ENCODE assay signal across 15 cellular contexts in the genomic region with DNA sequence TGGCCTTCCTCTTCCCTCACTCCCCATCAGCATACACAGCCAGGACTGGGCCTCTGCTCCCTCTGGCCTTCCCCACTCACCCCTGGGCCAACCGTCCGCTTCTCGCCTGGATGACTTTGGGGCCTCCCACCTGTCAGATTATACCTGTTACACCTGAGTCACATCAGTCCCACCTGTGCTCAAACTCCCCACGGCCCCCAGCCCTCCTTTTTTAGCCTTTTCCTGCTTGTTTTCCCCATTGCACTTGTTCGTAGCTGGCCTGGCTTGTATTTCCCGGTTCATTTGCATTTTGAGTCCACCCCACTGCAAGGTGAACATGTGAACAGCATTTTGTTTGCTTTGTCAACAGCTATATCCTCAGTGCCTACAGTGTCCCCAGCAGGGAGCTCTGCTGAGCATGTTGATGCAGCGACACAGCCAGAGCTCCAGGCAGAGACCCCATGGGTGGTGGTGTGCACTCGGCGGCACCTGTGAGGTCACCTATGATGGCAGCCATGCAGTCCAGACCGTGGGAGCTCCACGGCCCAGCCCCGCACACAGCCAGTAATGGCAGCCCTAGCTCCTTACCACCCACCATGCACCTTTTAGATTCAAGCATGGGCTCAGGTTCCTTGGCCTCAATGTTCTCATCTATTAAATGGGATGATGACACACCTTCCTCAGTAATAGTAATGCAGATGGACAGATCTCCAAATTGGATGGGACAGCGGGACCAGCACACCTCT.
DNase-seq lines count a peak whose midpoint lies in the region; ATAC-seq and TF ChIP-seq lines count a peak whose summit lies in the region.
"Had no signal": no experiment of that assay in that cellular context is flagged by ENCODE, and none has a peak within 500 bp of the region (broad histone marks: within the 10 kb centered on the region; RNA-seq: fewer than 3 reads in every experiment).

No MANE protein-coding gene starts in this region.

- no peak overlapping the region for H4K8ac ChIP-seq in mesenchymal stem cell (ENCODE audit: low read length)

- H2BK5ac ChIP-seq in mesenchymal stem cell (ENCODE audit: low read depth, low read length, poor library complexity, severe bottlenecking): no peak overlapping the region

- no peak overlapping the region for H2BK12ac ChIP-seq in mesenchymal stem cell (ENCODE audit: low read length in 2 of 2)

- no peak overlapping the region for H3K9ac ChIP-seq in mesenchymal stem cell (ENCODE audit: low read length)

- H3K4me2 ChIP-seq in mesenchymal stem cell (ENCODE audit: low read length, poor library complexity, severe bottlenecking): no peak overlapping the region

- H4K91ac ChIP-seq in mesenchymal stem cell (ENCODE audit: low read length): no peak overlapping the region

- H3K27ac ChIP-seq in upper lobe of right lung (no peak overlapping the region), mesenchymal stem cell (ENCODE audit: low read length, poor library complexity, severe bottlenecking) (no peak overlapping the region)
- H3K27ac ChIP-seq: lower lobe of right lung, neutrophil, thyroid gland had no signal

- 90% methylated on average over 13 of the region's 13 CpGs for WGBS in mesenchymal stem cell

- H3K36me3 ChIP-seq in upper lobe of right lung (no peaks in the 10 kb centered on the region), mesenchymal stem cell (ENCODE audit: control insufficient read depth in 1 of 2, insufficient read depth in 2 of 2, low read depth in 1 of 2, low read length in 2 of 2) (no peaks in the 10 kb centered on the region)
- H3K36me3 ChIP-seq: lower lobe of right lung, neutrophil, thyroid gland had no signal

- H3K9me3 ChIP-seq in upper lobe of right lung (no peaks in the 10 kb centered on the region), mesenchymal stem cell (ENCODE audit: control insufficient read depth, low read length) (no peaks in the 10 kb centered on the region)
- H3K9me3 ChIP-seq: lower lobe of right lung, neutrophil, thyroid gland had no signal

- H3K18ac ChIP-seq in mesenchymal stem cell (ENCODE audit: low read depth in 1 of 2, low read length in 2 of 2): no peak overlapping the region

- no peak overlapping the region for H3K23ac ChIP-seq in mesenchymal stem cell (ENCODE audit: low read length in 2 of 2)

- TF ChIP-seq CTCF in upper lobe of right lung (IDR thresholded peaks at IDR 0.05): no peak

- H3K4me1 ChIP-seq in upper lobe of right lung (no peaks in the 10 kb centered on the region), mesenchymal stem cell (ENCODE audit: control insufficient read depth, insufficient read depth, low read depth, low read length) (peaks cover 24% of the 10 kb centered on the region)
- H3K4me1 ChIP-seq: lower lobe of right lung, thyroid gland had no signal

- no peak overlapping the region for H2AK5ac ChIP-seq in mesenchymal stem cell (ENCODE audit: low read length, severe bottlenecking)

- no peaks in the 10 kb centered on the region for H3K27me3 ChIP-seq in upper lobe of right lung
- H3K27me3 ChIP-seq in mesenchymal stem cell (ENCODE audit: control insufficient read depth in 1 of 2, insufficient read depth in 1 of 2, low read length in 2 of 2): peaks cover 14 to 53% of the 10 kb centered on the region in 2 experiments
- H3K27me3 ChIP-seq: neutrophil, thyroid gland had no signal

- DNase-seq in activated CD8-positive, alpha-beta memory T cell treated with anti-CD3 and anti-CD28 coated beads, Interleukin-2, amount 50 U/mL, for 48 hours: peak; percentile 36
- no peak for DNase-seq in activated CD8-positive, alpha-beta memory T cell treated with anti-CD3 and anti-CD28 coated beads, Interleukin-2, amount 50 U/mL, for 4 hours
- DNase-seq in NCI-H526 (lab: John Stamatoyannopoulos, UW) (peak; percentile 80 to 88), left lobe of liver (ENCODE audit: low spot score) (peak; percentile 69), upper lobe of right lung (peak; percentile 26), mesenchymal stem cell (no peak)
- no peak for DNase-seq in activated CD4-positive, alpha-beta T cell treated with anti-CD3 and anti-CD28 coated beads for 4 hours
- DNase-seq: activated CD4-positive, CD25-positive, alpha-beta regulatory T cell; hippocampal formation; lower lobe of right lung; NCI-H1436 treated with DMSO at 0.1 percent for 48 hours; thyroid gland had no signal

- intact Hi-C loops in upper lobe of right lung (cut with DNase I): no loop called here

- H3K4me3 ChIP-seq in upper lobe of right lung (no peak overlapping the region), mesenchymal stem cell (ENCODE audit: insufficient read depth in 1 of 2, low read depth in 1 of 2, low read length in 2 of 2) (no peak overlapping the region)
- H3K4me3 ChIP-seq: GM12878, lower lobe of right lung, thyroid gland had no signal

- H3K79me1 ChIP-seq in mesenchymal stem cell (replicated peaks; ENCODE audit: low read length, poor library complexity, severe bottlenecking): no peaks in the 10 kb centered on the region

- no peak overlapping the region for H2BK120ac ChIP-seq in mesenchymal stem cell (ENCODE audit: low read depth, low read length)

- no peak overlapping the region for H2AFZ ChIP-seq in mesenchymal stem cell (ENCODE audit: low read depth, low read length)

- H3K4ac ChIP-seq in mesenchymal stem cell (ENCODE audit: low read depth in 1 of 2, low read length in 2 of 2): no peak overlapping the region

- H3K14ac ChIP-seq in mesenchymal stem cell (ENCODE audit: low read length in 2 of 2): no peak overlapping the region

- no peak overlapping the region for H2BK15ac ChIP-seq in mesenchymal stem cell (ENCODE audit: low read depth, poor library complexity, severe bottlenecking)

- peak; percentile 86 for ATAC-seq in left lobe of liver
- no peak for ATAC-seq in upper lobe of right lung
- no peak for ATAC-seq in HG03095 (IDR thresholded peaks at IDR 0.05; ENCODE audit: unreplicated experiment)
- ATAC-seq: GM12878, lower lobe of right lung had no signal

Comparison
In these comparisons a context has a peak if more than half of its experiments do, and no peak if none do; other contexts are left out.
1. DNase-seq: peak in activated CD8-positive, alpha-beta memory T cell treated with anti-CD3 and anti-CD28 coated beads, Interleukin-2, amount 50 U/mL, for 48 hours (single experiment), NCI-H526 (2 of 2), left lobe of liver (single experiment) and upper lobe of right lung (single experiment); none in activated CD8-positive, alpha-beta memory T cell treated with anti-CD3 and anti-CD28 coated beads, Interleukin-2, amount 50 U/mL, for 4 hours (single experiment), activated CD4-positive, alpha-beta T cell treated with anti-CD3 and anti-CD28 coated beads for 4 hours (0 of 2) and mesenchymal stem cell (single experiment).